8 cellular contexts compared by ENCODE assay signal in genomic region chr7:20114463-20114862, GRCh38.
DNase-seq lines count a peak whose midpoint lies in the region; ATAC-seq and TF ChIP-seq lines count a peak whose summit lies in the region.

No MANE protein-coding gene starts in this region.

- H3K4me3 ChIP-seq in lung (no peak overlapping the region), psoas muscle (no peak overlapping the region)

- intact Hi-C loops in Right ventricle myocardium inferior (cut with DNase I) (no loop called here), cardiac septum (cut with DNase I) (no loop called here), psoas muscle (cut with DNase I) (no loop called here)

- H3K36me3 ChIP-seq in lung (ENCODE audit: control insufficient read depth in 2 of 2, insufficient read depth in 2 of 2, low read length in 2 of 2) (no peaks in the 10 kb centered on the region), psoas muscle (ENCODE audit: insufficient read depth in 1 of 2, low read depth in 1 of 2) (no peaks in the 10 kb centered on the region)

- no peak for DNase-seq in Right ventricle myocardium inferior (ENCODE audit: missing footprints)
- no peak for DNase-seq in cardiac septum (ENCODE audit: low spot score)
- DNase-seq in SIG-M5 (lab: John Stamatoyannopoulos, UW) = peak; percentile 45
- DNase-seq in lung (ENCODE audit: low spot score) = peak; percentile 37
- DNase-seq in psoas muscle = no peak
- no peak for DNase-seq in NCI-H510A (lab: John Stamatoyannopoulos, UW)
- no peak for DNase-seq in activated gamma-delta T cell (lab: John Stamatoyannopoulos, UW)

- H3K9me3 ChIP-seq in lung (ENCODE audit: control insufficient read depth in 2 of 2, insufficient read depth in 1 of 2, low read length in 1 of 2) = no peaks in the 10 kb centered on the region
- H3K9me3 ChIP-seq in psoas muscle = no peaks in the 10 kb centered on the region

- no peak for TF ChIP-seq CTCF in lung (IDR thresholded peaks at IDR 0.05; ENCODE audit: control extremely low read depth, extremely low read depth)
- no peak for TF ChIP-seq CTCF in psoas muscle (IDR thresholded peaks at IDR 0.05)

- 18 to 43% methylated on average over 2 of the region's 2 CpGs for WGBS in lung, 2 donors
- 11 to 27% (median 20%) methylated on average over 2 of the region's 2 CpGs for WGBS in psoas muscle, 3 donors

- ATAC-seq in Right ventricle myocardium inferior (peak; percentile 56), HG03039 (IDR thresholded peaks at IDR 0.05; ENCODE audit: unreplicated experiment) (peak; percentile 84), lung (ENCODE audit: insufficient read depth, low FRiP score) (peak; percentile 79), psoas muscle (no peak)

- H3K27me3 ChIP-seq in lung (ENCODE audit: control insufficient read depth, insufficient read depth) (no peaks in the 10 kb centered on the region), psoas muscle (ENCODE audit: insufficient read depth in 3 of 3, low read length in 2 of 3) (no peaks in the 10 kb centered on the region)

- H3K4me1 ChIP-seq in lung (ENCODE audit: control insufficient read depth in 2 of 2, insufficient read depth in 2 of 2, low read length in 2 of 2) (no peaks in the 10 kb centered on the region), psoas muscle (no peaks in the 10 kb centered on the region)

- H3K27ac ChIP-seq in lung (ENCODE audit: low read depth in 1 of 2, low read length in 1 of 2) = no peak overlapping the region
- H3K27ac ChIP-seq in psoas muscle = no peak overlapping the region

Comparison
In these comparisons a context has a peak if more than half of its experiments do, and no peak if none do; other contexts are left out.
1. ATAC-seq: peak in Right ventricle myocardium inferior (single experiment), HG03039 (single experiment) and lung (single experiment); none in psoas muscle (0 of 4).
2. DNase-seq: peak in SIG-M5 (single experiment) and lung (single experiment); none in Right ventricle myocardium inferior (single experiment), cardiac septum (single experiment), psoas muscle (0 of 2), NCI-H510A (single experiment) and activated gamma-delta T cell (single experiment).